Comparison of ENCODE assay signal across 1 cellular context in genomic region chr20:46709459-46710148, GRCh38.
TF ChIP-seq lines count a peak whose summit lies in the region.

Gene SLC2A10, plus strand, starts transcription at chr20:46709649. Its CDS starts 88 bp downstream, at chr20:46709737.

TF ChIP-seq in HepG2, 621 proteins besides CTCF, POLR2A, EP300 and RAD21 (continued from another document and continues in another):
- no peak for TF ChIP-seq HNF1B (CRISPR knock-in tag; IDR thresholded peaks at IDR 0.05)
- no peak for TF ChIP-seq BRCA1 (CRISPR knock-in tag; IDR thresholded peaks at IDR 0.05)
- TF ChIP-seq ZNF713 (CRISPR knock-in tag; IDR thresholded peaks at IDR 0.05) = no peak
- peak; percentile 98 for TF ChIP-seq UBTF (CRISPR knock-in tag; IDR thresholded peaks at IDR 0.05)
- TF ChIP-seq ZBTB8A (CRISPR knock-in tag; IDR thresholded peaks at IDR 0.05; ENCODE audit: borderline replicate concordance, low read depth) = no peak
- TF ChIP-seq ZNF724P (CRISPR knock-in tag; IDR thresholded peaks at IDR 0.05; ENCODE audit: borderline replicate concordance) = 0 out of 2 replicates have a peak, but pooled peaks have one; percentile 27
- TF ChIP-seq FOXO1 (CRISPR knock-in tag; IDR thresholded peaks at IDR 0.05) = peak; percentile 49; the same call in 1 of the 2 replicates
- TF ChIP-seq POGZ (CRISPR knock-in tag; IDR thresholded peaks at IDR 0.05) = 0 out of 2 replicates have a peak, but pooled peaks have one; percentile 11
- TF ChIP-seq ZNF512 (CRISPR knock-in tag; IDR thresholded peaks at IDR 0.05) = peak; percentile 22; the same call in 1 of the 2 replicates
- no peak for TF ChIP-seq ZSCAN22 (CRISPR knock-in tag; IDR thresholded peaks at IDR 0.05)
- TF ChIP-seq ARNTL (CRISPR knock-in tag; IDR thresholded peaks at IDR 0.05) = no peak
- no peak; the same call in none of the 2 replicates for TF ChIP-seq HES4 (CRISPR knock-in tag; IDR thresholded peaks at IDR 0.05; ENCODE audit: borderline replicate concordance)
- TF ChIP-seq NFKB2 (CRISPR knock-in tag; IDR thresholded peaks at IDR 0.05; ENCODE audit: borderline replicate concordance) = peak; percentile 64; the same call in 1 of the 2 replicates
- peak; percentile 76; the same call in 1 of the 2 replicates for TF ChIP-seq SMAD1 (CRISPR knock-in tag; IDR thresholded peaks at IDR 0.05; ENCODE audit: borderline replicate concordance, low read depth)
- TF ChIP-seq POLR2AphosphoS5 (IDR thresholded peaks at IDR 0.05; ENCODE audit: low read depth, low read length) = 0 out of 2 replicates have a peak, but pooled peaks have one; percentile 29
- TF ChIP-seq PHB2 (IDR thresholded peaks at IDR 0.05; ENCODE audit: partially characterized antibody) = no peak
- no peak; the same call in 1 of the 2 replicates for TF ChIP-seq SATB2 (CRISPR knock-in tag; IDR thresholded peaks at IDR 0.05)
- TF ChIP-seq ATF6 (CRISPR knock-in tag; conservative IDR thresholded peaks at IDR 0.05) = no peak
- TF ChIP-seq SP5 (CRISPR knock-in tag; IDR thresholded peaks at IDR 0.05; ENCODE audit: borderline replicate concordance, low read depth) = peak; percentile 76; the same call in 1 of the 2 replicates
- peak; percentile 91; the same call in 1 of the 2 replicates for TF ChIP-seq NRL (CRISPR knock-in tag; IDR thresholded peaks at IDR 0.05; ENCODE audit: borderline replicate concordance)
- TF ChIP-seq MED13 (CRISPR knock-in tag; IDR thresholded peaks at IDR 0.05) = peak; percentile 88
- TF ChIP-seq FOXP1 (IDR thresholded peaks at IDR 0.05) = no peak
- TF ChIP-seq FOXP1 (CRISPR knock-in tag; IDR thresholded peaks at IDR 0.05) = no peak; the same call in 1 of the 2 replicates
- TF ChIP-seq ISX (CRISPR knock-in tag; conservative IDR thresholded peaks at IDR 0.05) = peak; percentile 38; the same call in 1 of the 2 replicates
- TF ChIP-seq FOSL2 (CRISPR knock-in tag; IDR thresholded peaks at IDR 0.05) = peak; percentile 18; the same call in 1 of the 2 replicates
- no peak for TF ChIP-seq ZNF747 (CRISPR knock-in tag; IDR thresholded peaks at IDR 0.05; ENCODE audit: borderline replicate concordance)
- TF ChIP-seq RARG (CRISPR knock-in tag; IDR thresholded peaks at IDR 0.05; ENCODE audit: low read depth) = no peak
- no peak for TF ChIP-seq RORA (CRISPR knock-in tag; IDR thresholded peaks at IDR 0.05)
- TF ChIP-seq REL (CRISPR knock-in tag; conservative IDR thresholded peaks at IDR 0.05) = peak; percentile 98
- TF ChIP-seq SNAI1 (CRISPR knock-in tag; IDR thresholded peaks at IDR 0.05; ENCODE audit: borderline replicate concordance) = no peak; the same call in 1 of the 2 replicates
- no peak for TF ChIP-seq ZNF17 (CRISPR knock-in tag; IDR thresholded peaks at IDR 0.05)
- no peak for TF ChIP-seq ZNF503 (CRISPR knock-in tag; IDR thresholded peaks at IDR 0.05)
- peak; percentile 96; the same call in 1 of the 2 replicates for TF ChIP-seq ZNF891 (CRISPR knock-in tag; IDR thresholded peaks at IDR 0.05)
- no peak for TF ChIP-seq ZBTB34 (CRISPR knock-in tag; IDR thresholded peaks at IDR 0.05)
- TF ChIP-seq RCOR2 (CRISPR knock-in tag; IDR thresholded peaks at IDR 0.05) = 0 out of 2 replicates have a peak, but pooled peaks have one; percentile 4
- no peak for TF ChIP-seq HDAC6 (IDR thresholded peaks at IDR 0.05; ENCODE audit: low read depth, low read length)
- 0 out of 2 replicates have a peak, but pooled peaks have one; percentile 40 for TF ChIP-seq KLF15 (CRISPR knock-in tag; IDR thresholded peaks at IDR 0.05; ENCODE audit: borderline replicate concordance)
- TF ChIP-seq ZNF460 (CRISPR knock-in tag; IDR thresholded peaks at IDR 0.05; ENCODE audit: borderline replicate concordance) = no peak
- no peak for TF ChIP-seq CENPBD1 (CRISPR knock-in tag; IDR thresholded peaks at IDR 0.05; ENCODE audit: borderline replicate concordance, low read depth)
- TF ChIP-seq ZNF672 (CRISPR knock-in tag; IDR thresholded peaks at IDR 0.05) = 0 out of 2 replicates have a peak, but pooled peaks have one; percentile 75
- TF ChIP-seq MXD1 (CRISPR knock-in tag; IDR thresholded peaks at IDR 0.05) = peak; percentile 42; the same call in 1 of the 2 replicates
- no peak for TF ChIP-seq NR1H2 (CRISPR knock-in tag; IDR thresholded peaks at IDR 0.05; ENCODE audit: borderline replicate concordance, low read depth)
- TF ChIP-seq ZNF770 (CRISPR knock-in tag; IDR thresholded peaks at IDR 0.05) = peak; percentile 62; the same call in 1 of the 2 replicates
- TF ChIP-seq ZKSCAN5 (CRISPR knock-in tag; IDR thresholded peaks at IDR 0.05) = no peak
- TF ChIP-seq ONECUT2 (CRISPR knock-in tag; IDR thresholded peaks at IDR 0.05) = peak; percentile 71
- TF ChIP-seq HNF4A (CRISPR knock-in tag; IDR thresholded peaks at IDR 0.05) = no peak; the same call in 1 of the 2 replicates
- no peak for TF ChIP-seq ZNF782 (CRISPR knock-in tag; IDR thresholded peaks at IDR 0.05; ENCODE audit: borderline replicate concordance)
- TF ChIP-seq FOXJ3 (CRISPR knock-in tag; IDR thresholded peaks at IDR 0.05; ENCODE audit: borderline replicate concordance) = no peak; the same call in 1 of the 2 replicates
- no peak for TF ChIP-seq ARID3A (IDR thresholded peaks at IDR 0.05; ENCODE audit: low read depth, low read length)
- TF ChIP-seq EZH2 (conservative IDR thresholded peaks at IDR 0.05; ENCODE audit: low read depth, low read length) = no peak
- TF ChIP-seq ZNF563 (CRISPR knock-in tag; IDR thresholded peaks at IDR 0.05) = peak; percentile 68; the same call in 1 of the 2 replicates
